Comparison of ENCODE assay signal across 14 cellular contexts in genomic region chr15:51856714-51857380, GRCh38.
"Had no signal": no experiment of that assay in that cellular context is flagged by ENCODE, and none has a peak within 500 bp of the region (broad histone marks: within the 10 kb centered on the region; RNA-seq: fewer than 3 reads in every experiment).

No MANE protein-coding gene starts in this region.

- DNase-seq: activated CD4-positive, alpha-beta memory T cell treated with anti-CD3 and anti-CD28 coated beads, Interleukin-2, amount 10 ng/mL, durations not matched to agents 7 days and 5 days; activated CD4-positive, alpha-beta T cell treated with anti-CD3 and anti-CD28 coated beads for 1 hour; activated gamma-delta T cell treated with Interleukin-2 at 50 U/mL for 16 hours; activated T-cell treated with anti-CD3 and anti-CD28 coated beads, Interleukin-2, amount 50 U/mL, for 48 hours; dorsolateral prefrontal cortex; gastrocnemius medialis; retina; thyroid gland had no signal

- H3K9ac ChIP-seq: neural progenitor cell had no signal

- H3K4me3 Mint-ChIP-seq: activated CD4-positive, alpha-beta memory T cell treated with anti-CD3 and anti-CD28 coated beads, Interleukin-2, amount 10 ng/mL, durations not matched to agents 7 days and 5 days; mesothelial cell of epicardium; neural progenitor cell; T-helper 2 cell treated with Interferon-gamma antibody and Interleukin-4, amounts not matched to agents 5 μg/mL and 100 μg/mL, for 36 hours had no signal

- H3K36me3 ChIP-seq: ascending aorta, gastrocnemius medialis, neural progenitor cell, thyroid gland had no signal

- H2AFZ ChIP-seq: hepatocyte, neural progenitor cell had no signal

- H3K27ac Mint-ChIP-seq: activated CD4-positive, alpha-beta memory T cell treated with anti-CD3 and anti-CD28 coated beads, Interleukin-2, amount 10 ng/mL, durations not matched to agents 7 days and 5 days; mesothelial cell of epicardium; neural progenitor cell; T-helper 2 cell treated with Interferon-gamma antibody and Interleukin-4, amounts not matched to agents 5 μg/mL and 100 μg/mL, for 36 hours had no signal

- H3K9me3 Mint-ChIP-seq: T-helper 2 cell treated with Interferon-gamma antibody and Interleukin-4, amounts not matched to agents 5 μg/mL and 100 μg/mL, for 36 hours had no signal

- H3K4me2 ChIP-seq: hepatocyte, neural progenitor cell had no signal

- ATAC-seq: esophagus mucosa, gastrocnemius medialis had no signal

- H3K9me3 ChIP-seq: ascending aorta, gastrocnemius medialis, thyroid gland had no signal

- H3K4me1 Mint-ChIP-seq: mesothelial cell of epicardium had no signal

- H3K27ac ChIP-seq: ascending aorta, gastrocnemius medialis, hepatocyte, neural progenitor cell, thyroid gland had no signal

- H3K27me3 ChIP-seq: ascending aorta, dorsolateral prefrontal cortex, gastrocnemius medialis, hepatocyte, neural progenitor cell, thyroid gland had no signal

- H3K4me1 ChIP-seq: ascending aorta, thyroid gland had no signal

- H3K4me3 ChIP-seq: ascending aorta, dorsolateral prefrontal cortex, gastrocnemius medialis, hepatocyte, neural progenitor cell, thyroid gland had no signal

- H3K27me3 Mint-ChIP-seq: activated CD4-positive, alpha-beta memory T cell treated with anti-CD3 and anti-CD28 coated beads, Interleukin-2, amount 10 ng/mL, durations not matched to agents 7 days and 5 days had no signal
